In the genomic region with DNA sequence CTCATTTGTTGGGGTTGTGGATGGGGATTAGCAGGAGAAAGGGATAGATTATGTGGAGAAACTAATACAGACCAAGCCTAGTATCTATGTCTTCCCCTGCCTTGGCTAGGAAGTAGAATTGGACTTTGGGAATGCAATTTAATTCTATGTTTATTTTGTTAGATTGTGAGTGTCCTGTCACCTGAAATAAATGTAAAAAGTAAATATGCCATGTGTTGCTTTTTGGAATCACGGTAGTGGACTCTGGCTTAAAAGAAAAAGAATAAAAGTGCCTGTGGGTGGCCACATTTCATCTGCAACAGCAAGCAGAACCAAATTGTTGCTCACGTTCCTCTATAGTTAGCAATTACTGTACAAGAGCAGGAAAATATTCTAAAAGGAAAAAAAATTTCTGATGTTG, we compare ENCODE assay signal across 2 cellular contexts.
TF ChIP-seq lines count a peak whose summit lies in the region.

No MANE protein-coding gene starts in this region.

TF ChIP-seq in IMR-90, 13 proteins besides CTCF, POLR2A, EP300 and RAD21:
- TF ChIP-seq MXI1 (IDR thresholded peaks at IDR 0.05; ENCODE audit: borderline replicate concordance, low read depth, low read length) = no peak
- no peak for TF ChIP-seq MAZ (IDR thresholded peaks at IDR 0.05; ENCODE audit: borderline replicate concordance, low read depth, low read length)
- no peak for TF ChIP-seq RFX5 (IDR thresholded peaks at IDR 0.05; ENCODE audit: low read depth, low read length)
- no peak for TF ChIP-seq CEBPB (IDR thresholded peaks at IDR 0.05; ENCODE audit: low read depth, low read length)
TF ChIP-seq in IMR-90: peak in this region for 0.

TF ChIP-seq in neural cell, 6 proteins besides CTCF, POLR2A, EP300 and RAD21:
- TF ChIP-seq MXI1 (conservative IDR thresholded peaks at IDR 0.05; ENCODE audit: poor library complexity, severe bottlenecking) (no peak), TAF1 (IDR thresholded peaks at IDR 0.05; ENCODE audit: low read depth) (no peak), EZH2 (IDR thresholded peaks at IDR 0.05; ENCODE audit: borderline replicate concordance, insufficient read depth, low read length, poor library complexity, severe bottlenecking) (no peak), SMC3 (conservative IDR thresholded peaks at IDR 0.05; ENCODE audit: poor library complexity) (no peak), POLR2AphosphoS5 (IDR thresholded peaks at IDR 0.05) (no peak)
- TF ChIP-seq, protein P1, sequence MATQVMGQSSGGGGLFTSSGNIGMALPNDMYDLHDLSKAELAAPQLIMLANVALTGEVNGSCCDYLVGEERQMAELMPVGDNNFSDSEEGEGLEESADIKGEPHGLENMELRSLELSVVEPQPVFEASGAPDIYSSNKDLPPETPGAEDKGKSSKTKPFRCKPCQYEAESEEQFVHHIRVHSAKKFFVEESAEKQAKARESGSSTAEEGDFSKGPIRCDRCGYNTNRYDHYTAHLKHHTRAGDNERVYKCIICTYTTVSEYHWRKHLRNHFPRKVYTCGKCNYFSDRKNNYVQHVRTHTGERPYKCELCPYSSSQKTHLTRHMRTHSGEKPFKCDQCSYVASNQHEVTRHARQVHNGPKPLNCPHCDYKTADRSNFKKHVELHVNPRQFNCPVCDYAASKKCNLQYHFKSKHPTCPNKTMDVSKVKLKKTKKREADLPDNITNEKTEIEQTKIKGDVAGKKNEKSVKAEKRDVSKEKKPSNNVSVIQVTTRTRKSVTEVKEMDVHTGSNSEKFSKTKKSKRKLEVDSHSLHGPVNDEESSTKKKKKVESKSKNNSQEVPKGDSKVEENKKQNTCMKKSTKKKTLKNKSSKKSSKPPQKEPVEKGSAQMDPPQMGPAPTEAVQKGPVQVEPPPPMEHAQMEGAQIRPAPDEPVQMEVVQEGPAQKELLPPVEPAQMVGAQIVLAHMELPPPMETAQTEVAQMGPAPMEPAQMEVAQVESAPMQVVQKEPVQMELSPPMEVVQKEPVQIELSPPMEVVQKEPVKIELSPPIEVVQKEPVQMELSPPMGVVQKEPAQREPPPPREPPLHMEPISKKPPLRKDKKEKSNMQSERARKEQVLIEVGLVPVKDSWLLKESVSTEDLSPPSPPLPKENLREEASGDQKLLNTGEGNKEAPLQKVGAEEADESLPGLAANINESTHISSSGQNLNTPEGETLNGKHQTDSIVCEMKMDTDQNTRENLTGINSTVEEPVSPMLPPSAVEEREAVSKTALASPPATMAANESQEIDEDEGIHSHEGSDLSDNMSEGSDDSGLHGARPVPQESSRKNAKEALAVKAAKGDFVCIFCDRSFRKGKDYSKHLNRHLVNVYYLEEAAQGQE (IDR thresholded peaks at IDR 0.05; ENCODE audit: borderline replicate concordance) = no peak
